ENCODE assay signal across 6 cellular contexts in the genomic region with DNA sequence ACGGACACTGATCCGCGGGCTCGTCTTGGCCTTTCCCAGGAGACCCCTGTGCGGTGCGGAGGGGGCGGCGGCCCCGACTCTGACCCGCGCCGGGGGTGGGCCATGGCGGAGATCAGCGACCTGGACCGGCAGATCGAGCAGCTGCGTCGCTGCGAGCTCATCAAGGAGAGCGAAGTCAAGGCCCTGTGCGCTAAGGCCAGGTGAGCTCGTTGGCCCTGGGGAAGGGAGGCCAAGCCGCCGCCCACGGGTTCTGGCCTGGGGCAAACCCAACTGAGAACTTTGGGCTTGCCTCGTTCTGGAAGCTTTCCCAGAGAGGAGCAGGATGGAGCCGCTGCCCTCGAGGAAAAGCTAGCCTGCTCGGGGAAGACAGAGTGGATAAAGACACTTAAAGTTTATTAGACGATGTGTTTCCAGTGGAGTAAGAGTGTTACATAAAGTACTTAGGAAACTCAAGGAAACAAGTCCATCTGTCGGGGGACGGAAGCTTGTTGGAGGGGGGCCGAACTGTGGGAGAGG. TPM values are rescaled to one million over a fixed set of nuclear protein-coding genes. Genes with fewer than 3 reads are reported as not detected.
DNase-seq lines count a peak whose midpoint lies in the region; ATAC-seq and TF ChIP-seq lines count a peak whose summit lies in the region.

No MANE protein-coding gene starts in this region.

- H3K27ac ChIP-seq in cardiac muscle cell (peak overlapping the region; percentile 79), tibial artery (peak overlapping the region; percentile 86 to 90)

- no peak for DNase-seq in NT2/D1 (ENCODE audit: low read depth, low spot score)
- DNase-seq in cardiac muscle cell (ENCODE audit: low read depth in 1 of 2, low spot score in 1 of 2), result peak in 1 of 2 donors; percentile 23
- DNase-seq in tibial artery, result no peak
- no peak for DNase-seq in stimulated activated CD4-positive, alpha-beta T cell treated with anti-CD3 and anti-CD28 coated beads, Interleukin-4, amount 100 ng/mL, for 1 hour
- no peak for DNase-seq in activated CD8-positive, alpha-beta memory T cell treated with anti-CD3 and anti-CD28 coated beads, Interleukin-2, amount 50 U/mL, for 48 hours

- ATAC-seq in GM21423 (IDR thresholded peaks at IDR 0.05; ENCODE audit: unreplicated experiment), result peak; percentile 24

- no peak for TF ChIP-seq CTCF in cardiac muscle cell (IDR thresholded peaks at IDR 0.05; ENCODE audit: low read depth, low read length)
- no peak for TF ChIP-seq CTCF in tibial artery (IDR thresholded peaks at IDR 0.05)

- H3K9me3 ChIP-seq in NT2/D1 (ENCODE audit: insufficient read depth, low read length) (no peaks in the 10 kb centered on the region), cardiac muscle cell (ENCODE audit: low read depth) (no peaks in the 10 kb centered on the region), tibial artery (no peaks in the 10 kb centered on the region)

- H3K4me1 ChIP-seq in NT2/D1 (ENCODE audit: insufficient read depth, insufficient read length), result peaks cover 2% of the 10 kb centered on the region
- H3K4me1 ChIP-seq in cardiac muscle cell (ENCODE audit: low read depth), result peaks cover 6% of the 10 kb centered on the region
- peaks cover 0 to 31% (median 23%) of the 10 kb centered on the region in 4 donors for H3K4me1 ChIP-seq in tibial artery

- peak overlapping the region; percentile 98 for H3K4me3 ChIP-seq in NT2/D1 (ENCODE audit: insufficient read length, low read depth)
- peak overlapping the region; percentile 98 for H3K4me3 ChIP-seq in cardiac muscle cell
- H3K4me3 ChIP-seq in tibial artery, result peak overlapping the region; percentile 86 to 99

- H3K36me3 ChIP-seq in NT2/D1 (ENCODE audit: insufficient read depth, insufficient read length, low read length), result peaks cover 76% of the 10 kb centered on the region
- H3K36me3 ChIP-seq in cardiac muscle cell, result peaks cover 24% of the 10 kb centered on the region
- H3K36me3 ChIP-seq in tibial artery, result peaks cover 36 to 61% (median 61%) of the 10 kb centered on the region in 3 donors

- H3K27me3 ChIP-seq in NT2/D1 (ENCODE audit: insufficient read depth, insufficient read length) (no peaks in the 10 kb centered on the region), cardiac muscle cell (no peaks in the 10 kb centered on the region), tibial artery (no peaks in the 10 kb centered on the region)

- H3K9ac ChIP-seq in NT2/D1 (ENCODE audit: insufficient read length, low read depth), result peak overlapping the region; percentile 97

- intact Hi-C loops in tibial artery (cut with DNase I; ENCODE audit: low total_unique reads), result no loop called here

RNA-seq across cellular contexts. Expression of a gene that starts 0.5 kb away (rescaled TPM):
- 94.3 and 134 TPM in 2 replicates for total RNA-seq in cardiac muscle cell
- polyA plus RNA-seq in cardiac muscle cell, result 217 and 225 TPM in 2 replicates

RNA-seq across cellular contexts. Expression of a gene that starts 10.8 kb away (rescaled TPM):
- 3,852 and 5,767 TPM in 2 replicates for total RNA-seq in cardiac muscle cell
- polyA plus RNA-seq in cardiac muscle cell, result 5,441 and 6,816 TPM in 2 replicates

RNA-seq across cellular contexts. Expression of a gene that starts 15.4 kb away (rescaled TPM):
- 1.6 and 5.0 TPM in 2 replicates for total RNA-seq in cardiac muscle cell
- 2.2 and 8.9 TPM in 2 replicates for polyA plus RNA-seq in cardiac muscle cell

RNA-seq across cellular contexts. Expression of a gene that starts 19.7 kb away (rescaled TPM):
- total RNA-seq in cardiac muscle cell, result 67.1 and 107 TPM in 2 replicates
- polyA plus RNA-seq in cardiac muscle cell, result 115 and 143 TPM in 2 replicates

RNA-seq across cellular contexts. Expression of a gene that starts 37.0 kb away (rescaled TPM):
- total RNA-seq in cardiac muscle cell, result 1.7 and 2.0 TPM in 2 replicates
- 0.72 and 0.96 TPM in 2 replicates for polyA plus RNA-seq in cardiac muscle cell
